In genomic region chr9:126804696-126805545, GRCh38 we compare ENCODE assay signal across 1 cellular context.
TF ChIP-seq lines count a peak whose summit lies in the region.

ZBTB43 (plus strand) TSS chr9:126805040; CDS start chr9:126832510, 27,470 bp downstream.

TF ChIP-seq in HEK293, 187 proteins besides CTCF, POLR2A, EP300 and RAD21 (continued from another document):
- TF ChIP-seq ZBTB11 (tag by site-specific recombination; conservative IDR thresholded peaks at IDR 0.05; ENCODE audit: low read depth) (peak; percentile 84), ZNF324 (tag by site-specific recombination; IDR thresholded peaks at IDR 0.05) (0 out of 2 replicates have a peak, but pooled peaks have one; percentile 30), ZNF692 (tag by site-specific recombination; IDR thresholded peaks at IDR 0.05) (peak; percentile 41), ZNF785 (tag by site-specific recombination; IDR thresholded peaks at IDR 0.05) (no peak), ZNF521 (tag by site-specific recombination; IDR thresholded peaks at IDR 0.05) (no peak), ZNF558 (tag by site-specific recombination; IDR thresholded peaks at IDR 0.05) (no peak), ZNF280C (tag by site-specific recombination; IDR thresholded peaks at IDR 0.05) (no peak), ZNF202 (tag by site-specific recombination; IDR thresholded peaks at IDR 0.05; ENCODE audit: borderline replicate concordance) (no peak), EGR2 (tag by site-specific recombination; IDR thresholded peaks at IDR 0.05; ENCODE audit: low read depth) (peak; percentile 34; the same call in 1 of the 2 replicates), ZNF518A (tag by site-specific recombination; conservative IDR thresholded peaks at IDR 0.05; ENCODE audit: low read depth) (peak; percentile 97)
